Comparison of ENCODE assay signal across 24 cellular contexts in genomic region chr14:90475298-90475697, GRCh38.
DNase-seq lines count a peak whose midpoint lies in the region; ATAC-seq, FAIRE-seq and TF ChIP-seq lines count a peak whose summit lies in the region.
"Had no signal": no experiment of that assay in that cellular context is flagged by ENCODE, and none has a peak within 500 bp of the region (broad histone marks: within the 10 kb centered on the region; RNA-seq: fewer than 3 reads in every experiment).

No MANE protein-coding gene starts in this region.

- H3K36me3 ChIP-seq in endothelial cell of umbilical vein (ENCODE audit: control insufficient read depth in 2 of 2, extremely low read depth in 1 of 2, insufficient read depth in 2 of 2, low read length in 2 of 2) (no peaks in the 10 kb centered on the region), kidney (ENCODE audit: control insufficient read depth in 1 of 2, insufficient read depth in 2 of 2, low read length in 2 of 2) (no peaks in the 10 kb centered on the region)
- H3K36me3 ChIP-seq: BE2C had no signal

- H3K27me3 ChIP-seq in endothelial cell of umbilical vein (ENCODE audit: control insufficient read depth in 2 of 2, insufficient read depth in 2 of 2, low read length in 2 of 2), result peaks cover 0 to 24% of the 10 kb centered on the region in 2 experiments
- H3K27me3 ChIP-seq: BE2C; BLaER1 treated with 17β-estradiol and CSF1 and Interleukin-3, amounts not matched to agents 10 nM and 100 nM had no signal

- FAIRE-seq in H54 (lab: Jason Lieb, UNC) (peak; percentile 45), endothelial cell of umbilical vein (lab: Jason Lieb, UNC) (peak; percentile 63), kidney (lab: Jason Lieb, UNC) (no peak)
- FAIRE-seq: A549, D721Med, GM12891, GM18507 had no signal

- no peak for TF ChIP-seq CTCF in endothelial cell of umbilical vein (IDR thresholded peaks at IDR 0.05; ENCODE audit: extremely low read depth in 1 of 2, insufficient read depth in 1 of 2, low read depth in 1 of 2, low read length in 2 of 2)
- no peak for TF ChIP-seq CTCF in kidney (IDR thresholded peaks at IDR 0.05; ENCODE audit: borderline replicate concordance, extremely low read depth, insufficient read depth)

- no peak for ATAC-seq in HG03469 (IDR thresholded peaks at IDR 0.05; ENCODE audit: unreplicated experiment)
- ATAC-seq: A549, GM23338 had no signal

- H3K9ac ChIP-seq in endothelial cell of umbilical vein (replicated peaks; ENCODE audit: extremely low read depth, insufficient read depth, low read length) (no peak overlapping the region), kidney (ENCODE audit: low read length in 2 of 2) (no peak overlapping the region)
- H3K9ac ChIP-seq: BLaER1 treated with 17β-estradiol and CSF1 and Interleukin-3, amounts not matched to agents 10 nM and 100 nM had no signal

- BruUV-seq in endothelial cell of umbilical vein (replicated peaks; lab: Mats Ljungman, UMichigan), result no TSS peak

- H3K4me1 ChIP-seq in endothelial cell of umbilical vein (ENCODE audit: control insufficient read depth, extremely low read depth, insufficient read depth, low read length), result no peaks in the 10 kb centered on the region
- H3K4me1 ChIP-seq in kidney (ENCODE audit: control insufficient read depth in 1 of 2, insufficient read depth in 1 of 2, low read depth in 1 of 2, low read length in 2 of 2), result no peaks in the 10 kb centered on the region
- H3K4me1 ChIP-seq: A549; BE2C; BLaER1 treated with 17β-estradiol and CSF1 and Interleukin-3, amounts not matched to agents 10 nM and 100 nM had no signal

- H3K9me1 ChIP-seq in endothelial cell of umbilical vein (replicated peaks; ENCODE audit: control insufficient read depth, extremely low read depth, insufficient read depth, low read length), result no peaks in the 10 kb centered on the region

- TF ChIP-seq POLR2A in H54 (IDR thresholded peaks at IDR 0.05; ENCODE audit: low read depth, low read length) (no peak), endothelial cell of umbilical vein (IDR thresholded peaks at IDR 0.05; ENCODE audit: low read depth, low read length) (no peak)

- DNase-seq in H54 (ENCODE audit: insufficient read length, low spot score) (no peak), MV-4-11 (lab: John Stamatoyannopoulos, UW) (peak; percentile 2), OCI-M1 (lab: John Stamatoyannopoulos, UW) (peak; percentile 4), endothelial cell of umbilical vein (ENCODE audit: low read depth, low spot score) (no peak), kidney (no peak), NCI-H345 (lab: John Stamatoyannopoulos, UW) (no peak)
- DNase-seq: 8988T; ACHN; AML-193; BE2C; CD4-positive, alpha-beta T cell; CD8-positive, alpha-beta memory T cell; DMS 273 treated with DMSO at 0.1 percent for 48 hours; DMS79; GF-D8; H7; HCEC 1CT had no signal

- H3K9me3 ChIP-seq in endothelial cell of umbilical vein (replicated peaks; ENCODE audit: control insufficient read depth, insufficient read depth, low read length) (no peaks in the 10 kb centered on the region), kidney (ENCODE audit: control insufficient read depth in 1 of 2, low read length in 2 of 2) (peaks cover 0 to 7% of the 10 kb centered on the region in 2 donors)
- H3K9me3 ChIP-seq: BE2C had no signal

- H3K4me3 ChIP-seq in endothelial cell of umbilical vein (replicated peaks in 1 of 3; ENCODE audit: insufficient read depth in 1 of 3, low read depth in 1 of 3, low read length in 3 of 3) (no peak overlapping the region), kidney (ENCODE audit: low read length in 2 of 2) (no peak overlapping the region)
- H3K4me3 ChIP-seq: A549; BLaER1 treated with 17β-estradiol and CSF1 and Interleukin-3, amounts not matched to agents 10 nM and 100 nM; GM23338 had no signal

- H3K79me2 ChIP-seq in endothelial cell of umbilical vein (ENCODE audit: control insufficient read depth, insufficient read depth, low read length), result no peaks in the 10 kb centered on the region

- H3K4me2 ChIP-seq in endothelial cell of umbilical vein (ENCODE audit: insufficient read depth, low read length), result no peak overlapping the region
- H3K4me2 ChIP-seq: A549; BLaER1 treated with 17β-estradiol and CSF1 and Interleukin-3, amounts not matched to agents 10 nM and 100 nM; GM23338 had no signal

- no peak overlapping the region for H3K27ac ChIP-seq in endothelial cell of umbilical vein (ENCODE audit: insufficient read depth, low read depth, low read length)
- no peak overlapping the region for H3K27ac ChIP-seq in kidney (ENCODE audit: low read depth in 2 of 2, low read length in 2 of 2)
- H3K27ac ChIP-seq: A549; BLaER1 treated with 17β-estradiol and CSF1 and Interleukin-3, amounts not matched to agents 10 nM and 100 nM had no signal

- no peak overlapping the region for H2AFZ ChIP-seq in endothelial cell of umbilical vein (ENCODE audit: low read depth, low read length)
- H2AFZ ChIP-seq: GM23338 had no signal

- dilution Hi-C loops in endothelial cell of umbilical vein (cut with MboI; ENCODE audit: extremely low pct_ligation_motif_present, low sequenced_read_pairs), result no loop called here

- intact Hi-C loops in endothelial cell of umbilical vein (cut with micrococcal nuclease), result no loop called here
- intact Hi-C loops in kidney (cut with DNase I), result no loop called here

- H4K20me1 ChIP-seq in endothelial cell of umbilical vein (replicated peaks; ENCODE audit: control insufficient read depth, extremely low read depth, insufficient read depth, low read length), result no peaks in the 10 kb centered on the region
- H4K20me1 ChIP-seq: BLaER1 treated with 17β-estradiol and CSF1 and Interleukin-3, amounts not matched to agents 10 nM and 100 nM had no signal

- CTCF ChIA-PET in endothelial cell of umbilical vein (lab: Charles Lee), result no interaction called here

- POLR2A ChIA-PET in endothelial cell of umbilical vein (lab: Charles Lee), result no interaction called here

TF ChIP-seq in endothelial cell of umbilical vein, 7 proteins besides CTCF, POLR2A, EP300 and RAD21:
- TF ChIP-seq EZH2 (IDR thresholded peaks at IDR 0.05; ENCODE audit: borderline replicate concordance, low read depth, low read length, severe bottlenecking) (no peak), FOS (IDR thresholded peaks at IDR 0.05; ENCODE audit: borderline replicate concordance, insufficient read depth, low read length) (no peak), GATA2 (IDR thresholded peaks at IDR 0.05; ENCODE audit: insufficient read depth, insufficient read length, low read depth, low read length) (no peak), JUN (IDR thresholded peaks at IDR 0.05; ENCODE audit: borderline replicate concordance, insufficient read depth, insufficient read length, low read depth) (no peak), POLR2AphosphoS5 (IDR thresholded peaks at IDR 0.05; ENCODE audit: insufficient read depth, low read depth, low read length) (no peak), MYC (IDR thresholded peaks at IDR 0.05; ENCODE audit: low read depth, low read length) (no peak), MAX (IDR thresholded peaks at IDR 0.05; ENCODE audit: insufficient read depth, insufficient read length) (no peak)

Comparison
In these comparisons a context has a peak if more than half of its experiments do, and no peak if none do; other contexts are left out.
1. DNase-seq: peak in MV-4-11 (single experiment) and OCI-M1 (single experiment); none in H54 (single experiment), endothelial cell of umbilical vein (single experiment), kidney (single experiment) and NCI-H345 (single experiment).